10 cellular contexts compared by ENCODE assay signal in genomic region chr10:132577350-132578005, GRCh38. TPM values are rescaled to one million over a fixed set of nuclear protein-coding genes. Genes with fewer than 3 reads are reported as not detected.
A peak's percentile ranks its signal among the peaks of the same experiment; 100 is the strongest.
DNase-seq lines count a peak whose midpoint lies in the region; ATAC-seq, FAIRE-seq and TF ChIP-seq lines count a peak whose summit lies in the region.
"Had no signal": no experiment of that assay in that cellular context is flagged by ENCODE, and none has a peak within 500 bp of the region (broad histone marks: within the 10 kb centered on the region; RNA-seq: fewer than 3 reads in every experiment).

No MANE protein-coding gene starts in this region.

- no peak overlapping the region for H3K27ac ChIP-seq in H1 (ENCODE audit: low read depth, low read length)
- no peak overlapping the region for H3K27ac ChIP-seq in lower lobe of right lung
- peak overlapping the region in 1 of 2 donors; percentile 9 for H3K27ac ChIP-seq in aorta (ENCODE audit: low read depth in 1 of 2, low read length in 2 of 2)
- H3K27ac ChIP-seq in SJCRH30 = no peak overlapping the region

- H3K56ac ChIP-seq in H1 (replicated peaks; ENCODE audit: insufficient read length, low read depth, low read length) = no peak overlapping the region

- H3K23ac ChIP-seq in H1 (ENCODE audit: insufficient read length) = no peak overlapping the region

- H3K4me1 ChIP-seq in H1 (replicated peaks in 1 of 4; ENCODE audit: control insufficient read depth in 3 of 4, insufficient read depth in 4 of 4, low read length in 3 of 4) = peaks cover 6 to 15% (median 9%) of the 10 kb centered on the region in 4 experiments
- peaks cover 48% of the 10 kb centered on the region for H3K4me1 ChIP-seq in lower lobe of right lung
- peaks cover 0 to 2% of the 10 kb centered on the region in 2 donors for H3K4me1 ChIP-seq in aorta (ENCODE audit: control insufficient read depth in 1 of 2, insufficient read depth in 2 of 2, low read length in 2 of 2)
- H3K4me1 ChIP-seq in SJCRH30 = no peaks in the 10 kb centered on the region

- 86% methylated on average over 16 of the region's 16 CpGs; no CpG with 5 or more reads in 1 of the 2 experiments for WGBS in H1 (ENCODE audit: extremely low coverage in 1 of 2, insufficient coverage in 1 of 2, insufficient read length in 1 of 2, insufficient replicate concordance in 2 of 2, low coverage in 1 of 2, low lambda C conversion rate in 2 of 2, missing lambda C conversion rate in 1 of 2), 2 experiments
- WGBS in aorta, 2 donors = 37 to 39% methylated on average over 16 of the region's 16 CpGs

- DNase-seq in Right ventricle myocardium inferior (ENCODE audit: missing footprints) (peak; percentile 77), cardiac septum (ENCODE audit: low spot score) (no peak), H1 (ENCODE audit: low read depth in 1 of 2, low spot score in 2 of 2) (no peak), lower lobe of right lung (no peak), aorta (peak in 1 of 2 donors; percentile 85), SJCRH30 (no peak), GM19240 (ENCODE audit: insufficient read length, low spot score) (no peak)
- DNase-seq: activated T-cell treated with anti-CD3 and anti-CD28 coated beads for 4 hours, SW 1271 had no signal

- intact Hi-C loops in Right ventricle myocardium inferior (cut with DNase I) = loop anchor here (1.0 to 5.0 kb wide), 2 partner anchors 35 to 119 kb away; no protein-coding TSS in a partner anchor
- intact Hi-C loops in cardiac septum (cut with DNase I) = loop anchor here (2.0 to 5.0 kb wide), 3 partner anchors 40 to 119 kb away; partner anchors contain the start of gene INPP5A
- intact Hi-C loops in lower lobe of right lung (cut with DNase I) = no loop called here
- intact Hi-C loops in aorta (cut with DNase I) = loop anchor here (2.0 to 5.0 kb wide), 5 partner anchors 40 to 119 kb away; partner anchors contain the start of gene INPP5A (in 1 of the 2)

- TF ChIP-seq CTCF in H1 (IDR thresholded peaks at IDR 0.05; ENCODE audit: control extremely low read depth in 1 of 3, insufficient read depth in 1 of 3, low read depth in 1 of 3, low read length in 3 of 3) (peak in 2 of 3 experiments; percentile 21 to 25; a peak in 2 of 4 replicates), lower lobe of right lung (IDR thresholded peaks at IDR 0.05) (peak; percentile 37)

- no peak overlapping the region for H2BK120ac ChIP-seq in H1 (replicated peaks; ENCODE audit: low read depth, low read length)

- no peak overlapping the region for H3K18ac ChIP-seq in H1 (ENCODE audit: extremely low read depth, low read length)

- H4K20me1 ChIP-seq in H1 (replicated peaks in 1 of 2; ENCODE audit: control insufficient read depth in 1 of 2, insufficient read depth in 2 of 2, low read length in 2 of 2) = peaks cover 4 to 15% of the 10 kb centered on the region in 2 experiments

- no peaks in the 10 kb centered on the region for H3K9me3 ChIP-seq in H1 (ENCODE audit: insufficient read depth in 2 of 2, low read depth in 1 of 2, low read length in 1 of 2)
- H3K9me3 ChIP-seq in lower lobe of right lung = no peaks in the 10 kb centered on the region
- H3K9me3 ChIP-seq in aorta (ENCODE audit: control insufficient read depth, low read length) = no peaks in the 10 kb centered on the region
- no peaks in the 10 kb centered on the region for H3K9me3 ChIP-seq in SJCRH30 (replicated peaks)

- POLR2A ChIA-PET in H1 (lab: Charles Lee; ENCODE audit: partially characterized antibody) = no interaction called here

- no peak overlapping the region for H3K9ac ChIP-seq in H1 (replicated peaks in 1 of 4; ENCODE audit: extremely low read depth in 1 of 4, low read depth in 3 of 4, low read length in 3 of 4)

- no peak overlapping the region for H2AK5ac ChIP-seq in H1 (ENCODE audit: low read depth, low read length)

- TF ChIP-seq POLR2A in H1 (IDR thresholded peaks at IDR 0.05; ENCODE audit: control extremely low read depth in 1 of 2, low read depth in 2 of 2, low read length in 2 of 2) = no peak

- H2BK5ac ChIP-seq in H1 (ENCODE audit: low read depth, low read length) = no peak overlapping the region

- peaks cover 3% of the 10 kb centered on the region; the same call in 1 of the 2 replicates for H3K23me2 ChIP-seq in H1 (ENCODE audit: low read depth, low read length)

- peak overlapping the region; percentile 49 for H4K91ac ChIP-seq in H1 (replicated peaks; ENCODE audit: insufficient read length, low read length)

- H2BK15ac ChIP-seq in H1 (ENCODE audit: low read length) = no peak overlapping the region

- H3K4ac ChIP-seq in H1 (replicated peaks; ENCODE audit: insufficient read length, low read depth, low read length) = no peak overlapping the region

- no peaks in the 10 kb centered on the region for H3K36me3 ChIP-seq in H1 (ENCODE audit: control insufficient read depth in 2 of 4, insufficient read depth in 4 of 4, low read length in 3 of 4)
- no peaks in the 10 kb centered on the region for H3K36me3 ChIP-seq in lower lobe of right lung
- H3K36me3 ChIP-seq in aorta (ENCODE audit: control insufficient read depth in 1 of 2, insufficient read depth in 2 of 2, low read length in 1 of 2) = no peaks in the 10 kb centered on the region
- H3K36me3 ChIP-seq in SJCRH30 = no peaks in the 10 kb centered on the region

- ATAC-seq in Right ventricle myocardium inferior (peak; percentile 62), lower lobe of right lung (no peak), aorta (ENCODE audit: low FRiP score) (peak; percentile 73), GM18858 (IDR thresholded peaks at IDR 0.05; ENCODE audit: unreplicated experiment) (no peak)

- H3K79me2 ChIP-seq in H1 (ENCODE audit: control insufficient read depth in 1 of 2, insufficient read depth in 2 of 2, low read length in 2 of 2) = peaks cover 0 to 3% of the 10 kb centered on the region in 2 experiments; a peak in 1 of 4 replicates

- H2BK12ac ChIP-seq in H1 (ENCODE audit: low read depth, low read length) = no peak overlapping the region

- peak; percentile 34 to 54; a peak in 3 of 4 replicates for TF ChIP-seq RAD21 in H1 (IDR thresholded peaks at IDR 0.05 in 1 of 2, conservative IDR thresholded peaks at IDR 0.05 in 1 of 2; ENCODE audit: low read depth in 2 of 2, low read length in 2 of 2)

- H2AFZ ChIP-seq in H1 (ENCODE audit: low read length) = no peak overlapping the region

- H4K5ac ChIP-seq in H1 (ENCODE audit: insufficient read length, low read depth, low read length) = no peak overlapping the region

- H3K14ac ChIP-seq in H1 (ENCODE audit: insufficient read length) = no peak overlapping the region

- TF ChIP-seq EP300 in H1 (IDR thresholded peaks at IDR 0.05; ENCODE audit: borderline replicate concordance in 1 of 2, low read depth in 2 of 2, low read length in 2 of 2) = no peak

- H2BK20ac ChIP-seq in H1 (ENCODE audit: low read length) = no peak overlapping the region

- H4K8ac ChIP-seq in H1 (ENCODE audit: extremely low read depth, insufficient read depth, low read length) = no peak overlapping the region

- H3K27me3 ChIP-seq in H1 (replicated peaks in 1 of 4; ENCODE audit: control insufficient read depth in 3 of 4, extremely low read depth in 1 of 4, insufficient read depth in 3 of 4, low read length in 3 of 4) = no peaks in the 10 kb centered on the region; a peak in 1 of 7 replicates
- no peaks in the 10 kb centered on the region for H3K27me3 ChIP-seq in lower lobe of right lung (ENCODE audit: low read depth)
- H3K27me3 ChIP-seq in aorta (ENCODE audit: control insufficient read depth in 1 of 2, insufficient read depth in 2 of 2, low read length in 1 of 2) = no peaks in the 10 kb centered on the region
- no peaks in the 10 kb centered on the region for H3K27me3 ChIP-seq in SJCRH30

- FAIRE-seq in H1 (lab: Jason Lieb, UNC) = no peak

- H3K4me2 ChIP-seq in H1 (ENCODE audit: insufficient read depth in 1 of 2, low read depth in 2 of 2, low read length in 2 of 2) = no peak overlapping the region

- no peak overlapping the region for H3K4me3 ChIP-seq in H1 (ENCODE audit: extremely low read depth in 1 of 4, insufficient read depth in 2 of 4, low read depth in 3 of 4, low read length in 4 of 4)
- H3K4me3 ChIP-seq in lower lobe of right lung = no peak overlapping the region
- H3K4me3 ChIP-seq in aorta (ENCODE audit: low read length in 2 of 2) = no peak overlapping the region
- H3K4me3 ChIP-seq in SJCRH30 = no peak overlapping the region

- H3K79me1 ChIP-seq in H1 (ENCODE audit: low read depth, low read length) = peaks cover 5% of the 10 kb centered on the region

- CTCF ChIA-PET in H1 (lab: Charles Lee; ENCODE audit: partially characterized antibody) = interaction anchor here (0.6 to 2.4 kb wide), 9 partner anchors 15 to 183 kb away, joined by 3 to 15 read pairs (median 4); no protein-coding TSS in a partner anchor

TF ChIP-seq in H1, 55 proteins besides CTCF, POLR2A, EP300 and RAD21:
- TF ChIP-seq KDM4A (IDR thresholded peaks at IDR 0.05; ENCODE audit: low read depth, low read length, severe bottlenecking) = no peak
- no peak for TF ChIP-seq MAFK (IDR thresholded peaks at IDR 0.05; ENCODE audit: low read depth, low read length)
- TF ChIP-seq BCL11A (IDR thresholded peaks at IDR 0.05; ENCODE audit: low read depth in 2 of 2, low read length in 2 of 2) = no peak
- TF ChIP-seq ATF3 (IDR thresholded peaks at IDR 0.05; ENCODE audit: insufficient read depth, low read depth, low read length) = no peak
- no peak for TF ChIP-seq FOSL1 (IDR thresholded peaks at IDR 0.05; ENCODE audit: insufficient read depth, low read depth, low read length)
- no peak for TF ChIP-seq JUN (IDR thresholded peaks at IDR 0.05; ENCODE audit: low read depth, low read length)
- TF ChIP-seq POU5F1 (IDR thresholded peaks at IDR 0.05; ENCODE audit: low read depth, low read length) = no peak
- no peak for TF ChIP-seq KDM5A (IDR thresholded peaks at IDR 0.05; ENCODE audit: low read length)
- TF ChIP-seq SUZ12 (IDR thresholded peaks at IDR 0.05; ENCODE audit: low read length) = no peak
TF ChIP-seq in H1: peak in this region for 0.

RNA-seq across cellular contexts. Expression of gene INPP5A, which starts 39.9 kb away (rescaled TPM):
- total RNA-seq in Right ventricle myocardium inferior (108 TPM), cardiac septum (121 TPM), lower lobe of right lung (34.1 TPM), aorta (100 to 1,000 TPM in 1 of 2 donors, 10 to 100 TPM in 1; 66.4 to 112 TPM)
- total RNA-seq in H1 (2021; fragmentation: NEBNext Ultra II Directional; extraction: Animal tissue kit (Norgen Biotek cat#: 25700)) = 25.5 and 27.5 TPM in 2 replicates
- polyA plus RNA-seq in H1 (2011; rRNA removed) (16.8 and 19.7 TPM in 2 replicates), aorta (10 to 100 TPM; 37.7 to 43.4 TPM)
- 15.9 TPM for polyA plus RNA-seq in H1 (2011; cell fraction: cytosol; rRNA removed)
- 12.0 TPM for polyA plus RNA-seq in H1 (2011; cell fraction: nucleus; rRNA removed)
- 16.0 to 19.8 TPM (median 18.0 TPM) in 4 replicates for polyA plus RNA-seq in H1 (2012, experiment 1 of 2)
- polyA plus RNA-seq in H1 (2012, experiment 2 of 2) = 19.3 TPM
- 15.4 TPM for polyA plus RNA-seq in H1 (2013, experiment 1 of 2)
- polyA plus RNA-seq in H1 (2013, experiment 2 of 2) = 14.7 TPM
- polyA minus RNA-seq in H1 (2011; rRNA and poly(A)+ RNA removed) = 21.6 and 22.1 TPM in 2 replicates
- polyA minus RNA-seq in H1 (2011; cell fraction: cytosol; rRNA and poly(A)+ RNA removed) = 12.3 TPM
- polyA minus RNA-seq in H1 (2011; cell fraction: nucleus; rRNA and poly(A)+ RNA removed) = 12.1 TPM
- 18.9 and 22.4 TPM in 2 replicates for total RNA-seq in SJCRH30 (2014; rRNA removed; shearing (Covaris generic))

Comparison
In these comparisons a context has a peak if more than half of its experiments do, and no peak if none do; other contexts are left out.
1. ATAC-seq: peak in Right ventricle myocardium inferior (single experiment) and aorta (single experiment); none in lower lobe of right lung (0 of 2) and GM18858 (single experiment).